ENCODE assay signal across 1 cellular context in the genomic region with DNA sequence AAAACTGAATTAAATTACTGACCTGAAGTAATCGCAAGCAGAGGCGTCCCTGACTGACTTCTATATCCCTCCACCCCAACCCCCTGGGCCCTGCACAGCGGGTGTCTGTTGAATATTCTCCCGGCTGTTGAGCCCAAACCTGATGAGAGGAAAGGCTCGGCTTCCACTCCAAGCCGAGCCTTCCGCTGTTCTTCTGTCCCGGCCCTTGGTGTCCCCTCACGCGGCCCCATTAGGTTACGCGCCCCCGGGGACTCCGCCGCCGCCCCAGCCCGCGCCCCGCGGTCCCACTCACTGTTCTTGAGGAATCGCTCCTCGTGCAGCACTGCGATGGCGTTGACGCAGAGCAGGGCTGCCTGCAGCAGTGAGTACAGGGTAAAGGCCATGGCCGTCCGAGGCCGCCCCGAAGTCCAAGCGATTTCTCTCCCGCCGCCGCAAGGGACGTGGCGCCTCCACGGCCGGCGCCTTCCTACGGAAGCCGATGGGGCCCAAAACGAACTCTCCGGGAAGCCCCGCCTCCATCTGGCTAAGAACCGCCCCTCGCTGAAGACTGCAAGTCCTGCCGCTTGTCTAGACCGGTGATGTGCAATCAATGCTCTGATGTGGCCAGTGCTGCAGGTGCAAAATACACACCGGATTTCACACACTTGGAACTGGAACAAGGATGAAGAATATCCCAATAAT.
TF ChIP-seq lines count a peak whose summit lies in the region.

A gene with protein sequence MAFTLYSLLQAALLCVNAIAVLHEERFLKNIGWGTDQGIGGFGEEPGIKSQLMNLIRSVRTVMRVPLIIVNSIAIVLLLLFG (minus strand): TSS at position 470 of the 681 bp plus-strand sequence. CDS start 87 bp downstream, at position 383.

TF ChIP-seq in HepG2, 621 proteins besides CTCF, POLR2A, EP300 and RAD21 (continued from another document and continues in another):
- TF ChIP-seq, protein P1, sequence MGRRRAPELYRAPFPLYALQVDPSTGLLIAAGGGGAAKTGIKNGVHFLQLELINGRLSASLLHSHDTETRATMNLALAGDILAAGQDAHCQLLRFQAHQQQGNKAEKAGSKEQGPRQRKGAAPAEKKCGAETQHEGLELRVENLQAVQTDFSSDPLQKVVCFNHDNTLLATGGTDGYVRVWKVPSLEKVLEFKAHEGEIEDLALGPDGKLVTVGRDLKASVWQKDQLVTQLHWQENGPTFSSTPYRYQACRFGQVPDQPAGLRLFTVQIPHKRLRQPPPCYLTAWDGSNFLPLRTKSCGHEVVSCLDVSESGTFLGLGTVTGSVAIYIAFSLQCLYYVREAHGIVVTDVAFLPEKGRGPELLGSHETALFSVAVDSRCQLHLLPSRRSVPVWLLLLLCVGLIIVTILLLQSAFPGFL (CRISPR knock-in tag; IDR thresholded peaks at IDR 0.05): no peak
- TF ChIP-seq, protein P2, sequence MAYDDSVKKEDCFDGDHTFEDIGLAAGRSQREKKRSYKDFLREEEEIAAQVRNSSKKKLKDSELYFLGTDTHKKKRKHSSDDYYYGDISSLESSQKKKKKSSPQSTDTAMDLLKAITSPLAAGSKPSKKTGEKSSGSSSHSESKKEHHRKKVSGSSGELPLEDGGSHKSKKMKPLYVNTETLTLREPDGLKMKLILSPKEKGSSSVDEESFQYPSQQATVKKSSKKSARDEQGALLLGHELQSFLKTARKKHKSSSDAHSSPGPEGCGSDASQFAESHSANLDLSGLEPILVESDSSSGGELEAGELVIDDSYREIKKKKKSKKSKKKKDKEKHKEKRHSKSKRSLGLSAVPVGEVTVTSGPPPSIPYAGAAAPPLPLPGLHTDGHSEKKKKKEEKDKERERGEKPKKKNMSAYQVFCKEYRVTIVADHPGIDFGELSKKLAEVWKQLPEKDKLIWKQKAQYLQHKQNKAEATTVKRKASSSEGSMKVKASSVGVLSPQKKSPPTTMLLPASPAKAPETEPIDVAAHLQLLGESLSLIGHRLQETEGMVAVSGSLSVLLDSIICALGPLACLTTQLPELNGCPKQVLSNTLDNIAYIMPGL (CRISPR knock-in tag; IDR thresholded peaks at IDR 0.05; ENCODE audit: borderline replicate concordance in 1 of 2, low read depth in 1 of 2): peak; percentile 79 to 83; a peak in 3 of 4 replicates
- TF ChIP-seq, protein P3, sequence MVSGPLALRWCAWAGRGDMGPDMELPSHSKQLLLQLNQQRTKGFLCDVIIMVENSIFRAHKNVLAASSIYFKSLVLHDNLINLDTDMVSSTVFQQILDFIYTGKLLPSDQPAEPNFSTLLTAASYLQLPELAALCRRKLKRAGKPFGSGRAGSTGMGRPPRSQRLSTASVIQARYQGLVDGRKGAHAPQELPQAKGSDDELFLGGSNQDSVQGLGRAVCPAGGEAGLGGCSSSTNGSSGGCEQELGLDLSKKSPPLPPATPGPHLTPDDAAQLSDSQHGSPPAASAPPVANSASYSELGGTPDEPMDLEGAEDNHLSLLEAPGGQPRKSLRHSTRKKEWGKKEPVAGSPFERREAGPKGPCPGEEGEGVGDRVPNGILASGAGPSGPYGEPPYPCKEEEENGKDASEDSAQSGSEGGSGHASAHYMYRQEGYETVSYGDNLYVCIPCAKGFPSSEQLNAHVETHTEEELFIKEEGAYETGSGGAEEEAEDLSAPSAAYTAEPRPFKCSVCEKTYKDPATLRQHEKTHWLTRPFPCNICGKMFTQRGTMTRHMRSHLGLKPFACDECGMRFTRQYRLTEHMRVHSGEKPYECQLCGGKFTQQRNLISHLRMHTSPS (CRISPR knock-in tag; IDR thresholded peaks at IDR 0.05; ENCODE audit: low read depth): no peak
- TF ChIP-seq GTF3A (CRISPR knock-in tag; conservative IDR thresholded peaks at IDR 0.05) (no peak), FOXA3 (CRISPR knock-in tag; IDR thresholded peaks at IDR 0.05) (no peak; the same call in 1 of the 2 replicates), ZSCAN25 (CRISPR knock-in tag; IDR thresholded peaks at IDR 0.05) (no peak), ATF1 (CRISPR knock-in tag; IDR thresholded peaks at IDR 0.05) (no peak), ZNF484 (CRISPR knock-in tag; IDR thresholded peaks at IDR 0.05; ENCODE audit: borderline replicate concordance, low read depth) (no peak), ARID4A (CRISPR knock-in tag; IDR thresholded peaks at IDR 0.05; ENCODE audit: borderline replicate concordance) (peak; percentile 90), ELF1 (CRISPR knock-in tag; IDR thresholded peaks at IDR 0.05) (peak; percentile 48), ZNF136 (CRISPR knock-in tag; IDR thresholded peaks at IDR 0.05; ENCODE audit: low read depth) (no peak), ZBTB8A (CRISPR knock-in tag; IDR thresholded peaks at IDR 0.05; ENCODE audit: borderline replicate concordance, low read depth) (no peak), REL (CRISPR knock-in tag; conservative IDR thresholded peaks at IDR 0.05) (no peak), SMAD9 (CRISPR knock-in tag; IDR thresholded peaks at IDR 0.05) (peak; percentile 72; the same call in 1 of the 2 replicates), SNAPC4 (CRISPR knock-in tag; IDR thresholded peaks at IDR 0.05) (peak; percentile 68; the same call in 1 of the 2 replicates), SP140L (CRISPR knock-in tag; IDR thresholded peaks at IDR 0.05; ENCODE audit: borderline replicate concordance) (no peak), DNMT3B (CRISPR knock-in tag; conservative IDR thresholded peaks at IDR 0.05) (no peak), CENPBD1 (CRISPR knock-in tag; IDR thresholded peaks at IDR 0.05; ENCODE audit: borderline replicate concordance, low read depth) (no peak), ZMAT3 (CRISPR knock-in tag; conservative IDR thresholded peaks at IDR 0.05) (0 out of 2 replicates have a peak, but pooled peaks have one; percentile 61), POLR2G (IDR thresholded peaks at IDR 0.05; ENCODE audit: low read depth, low read length) (peak; percentile 87), TAF1 (CRISPR knock-in tag; IDR thresholded peaks at IDR 0.05) (peak; percentile 83), ZFP90 (CRISPR knock-in tag; IDR thresholded peaks at IDR 0.05; ENCODE audit: borderline replicate concordance) (no peak; the same call in 1 of the 2 replicates)
- TF ChIP-seq, protein P4, sequence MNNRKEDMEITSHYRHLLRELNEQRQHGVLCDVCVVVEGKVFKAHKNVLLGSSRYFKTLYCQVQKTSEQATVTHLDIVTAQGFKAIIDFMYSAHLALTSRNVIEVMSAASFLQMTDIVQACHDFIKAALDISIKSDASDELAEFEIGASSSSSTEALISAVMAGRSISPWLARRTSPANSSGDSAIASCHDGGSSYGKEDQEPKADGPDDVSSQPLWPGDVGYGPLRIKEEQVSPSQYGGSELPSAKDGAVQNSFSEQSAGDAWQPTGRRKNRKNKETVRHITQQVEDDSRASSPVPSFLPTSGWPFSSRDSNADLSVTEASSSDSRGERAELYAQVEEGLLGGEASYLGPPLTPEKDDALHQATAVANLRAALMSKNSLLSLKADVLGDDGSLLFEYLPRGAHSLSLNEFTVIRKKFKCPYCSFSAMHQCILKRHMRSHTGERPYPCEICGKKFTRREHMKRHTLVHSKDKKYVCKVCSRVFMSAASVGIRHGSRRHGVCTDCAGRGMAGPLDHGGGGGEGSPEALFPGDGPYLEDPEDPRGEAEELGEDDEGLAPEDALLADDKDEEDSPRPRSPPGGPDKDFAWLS (CRISPR knock-in tag; IDR thresholded peaks at IDR 0.05; ENCODE audit: borderline replicate concordance): no peak
- TF ChIP-seq, protein P5, sequence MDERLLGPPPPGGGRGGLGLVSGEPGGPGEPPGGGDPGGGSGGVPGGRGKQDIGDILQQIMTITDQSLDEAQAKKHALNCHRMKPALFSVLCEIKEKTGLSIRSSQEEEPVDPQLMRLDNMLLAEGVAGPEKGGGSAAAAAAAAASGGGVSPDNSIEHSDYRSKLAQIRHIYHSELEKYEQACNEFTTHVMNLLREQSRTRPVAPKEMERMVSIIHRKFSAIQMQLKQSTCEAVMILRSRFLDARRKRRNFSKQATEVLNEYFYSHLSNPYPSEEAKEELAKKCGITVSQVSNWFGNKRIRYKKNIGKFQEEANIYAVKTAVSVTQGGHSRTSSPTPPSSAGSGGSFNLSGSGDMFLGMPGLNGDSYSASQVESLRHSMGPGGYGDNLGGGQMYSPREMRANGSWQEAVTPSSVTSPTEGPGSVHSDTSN (CRISPR knock-in tag; IDR thresholded peaks at IDR 0.05): no peak
- TF ChIP-seq, protein P6, sequence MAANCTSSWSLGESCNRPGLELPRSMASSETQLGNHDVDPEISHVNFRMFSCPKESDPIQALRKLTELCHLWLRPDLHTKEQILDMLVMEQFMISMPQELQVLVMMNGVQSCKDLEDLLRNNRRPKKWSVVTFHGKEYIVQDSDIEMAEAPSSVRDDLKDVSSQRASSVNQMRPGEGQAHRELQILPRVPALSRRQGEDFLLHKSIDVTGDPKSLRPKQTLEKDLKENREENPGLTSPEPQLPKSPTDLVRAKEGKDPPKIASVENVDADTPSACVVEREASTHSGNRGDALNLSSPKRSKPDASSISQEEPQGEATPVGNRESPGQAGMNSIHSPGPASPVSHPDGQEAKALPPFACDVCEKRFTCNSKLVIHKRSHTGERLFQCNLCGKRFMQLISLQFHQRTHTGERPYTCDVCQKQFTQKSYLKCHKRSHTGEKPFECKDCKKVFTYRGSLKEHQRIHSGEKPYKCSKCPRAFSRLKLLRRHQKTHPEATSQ (CRISPR knock-in tag; IDR thresholded peaks at IDR 0.05; ENCODE audit: borderline replicate concordance): peak; percentile 76; the same call in 1 of the 2 replicates
